8 cellular contexts compared by ENCODE assay signal in genomic region chr17:1491406-1492248, GRCh38. TPM values are rescaled to one million over a fixed set of nuclear protein-coding genes. Genes with fewer than 3 reads are reported as not detected.
DNase-seq lines count a peak whose midpoint lies in the region; ATAC-seq, FAIRE-seq and TF ChIP-seq lines count a peak whose summit lies in the region.

No MANE protein-coding gene starts in this region.

- in situ Hi-C loops in HepG2 (cut with HindIII; ENCODE audit: extremely low pct_ligation_motif_present, low pct_unique_long_range_greater_than_20kb), result no loop called here

- peak overlapping the region; percentile 99 for H3K4me2 ChIP-seq in HepG2 (ENCODE audit: low read depth, low read length)

- POLR2A ChIA-PET in HepG2 (lab: Yijun Ruan, JAX), result interaction anchor here (0.6 to 2.4 kb wide), 7 partner anchors 13 to 138 kb away, joined by 3 to 19 read pairs (median 4); partner anchors contain the start of genes CRK and INPP5K

- WGBS in HepG2 (ENCODE audit: low lambda C conversion rate), result 8% methylated on average over 10 of the region's 99 CpGs
- WGBS in stomach, 5 donors, result 1 to 2% (median 2%) methylated on average over 18 to 97 of the region's 99 CpGs

- no peaks in the 10 kb centered on the region for H4K20me1 ChIP-seq in HepG2 (ENCODE audit: insufficient read depth, low read length)

- TF ChIP-seq POLR2A in HepG2 (IDR thresholded peaks at IDR 0.05; ENCODE audit: insufficient read depth in 1 of 2, low read depth in 2 of 2, low read length in 2 of 2) (no peak), stomach (IDR thresholded peaks at IDR 0.05) (no peak)

- H3K4me1 ChIP-seq in HepG2 (ENCODE audit: insufficient read depth, low read length) (peaks cover 45% of the 10 kb centered on the region), stomach (peaks cover 55 to 88% (median 82%) of the 10 kb centered on the region in 4 donors)

- no peak for TF ChIP-seq RAD21 in HepG2 (CRISPR knock-in tag; IDR thresholded peaks at IDR 0.05)

- H3K27ac ChIP-seq in coronary artery (peak overlapping the region; percentile 92 to 100), HepG2 (ENCODE audit: extremely low read length, insufficient read depth, low read length) (peak overlapping the region; percentile 74), stomach (peak overlapping the region; percentile 90 to 99 (median 98))

- H3K9ac ChIP-seq in HepG2 (ENCODE audit: insufficient read depth, low read depth, low read length), result peak overlapping the region; percentile 84

- TF ChIP-seq CTCF in coronary artery (IDR thresholded peaks at IDR 0.05) (no peak), HepG2 (CRISPR knock-in tag; IDR thresholded peaks at IDR 0.05) (no peak), stomach (IDR thresholded peaks at IDR 0.05) (no peak)

- peak; percentile 36 for ATAC-seq in HG03095 (IDR thresholded peaks at IDR 0.05; ENCODE audit: unreplicated experiment)
- ATAC-seq in HepG2, result peak; percentile 36

- H3K4me3 ChIP-seq in coronary artery, result peak overlapping the region; percentile 96
- H3K4me3 ChIP-seq in HepG2 (replicated peaks in 1 of 3; ENCODE audit: insufficient read depth in 1 of 3, low read depth in 2 of 3, low read length in 3 of 3), result peak overlapping the region; percentile 73 to 92 (median 85); a peak in 5 of 6 replicates
- peak overlapping the region; percentile 69 to 80 (median 71) for H3K4me3 ChIP-seq in stomach

- BruUV-seq in HepG2 (replicated peaks; lab: Mats Ljungman, UMichigan), result no TSS peak

- intact Hi-C loops in HepG2 (cut with micrococcal nuclease; ENCODE audit: unreplicated experiment) (loop anchor here (1.0 kb wide), 1 partner anchor 36 kb away; no protein-coding TSS in a partner anchor), stomach (cut with DNase I; ENCODE audit: low total_unique reads) (no loop called here)

- no peaks in the 10 kb centered on the region for H3K36me3 ChIP-seq in HepG2 (replicated peaks in 1 of 2; ENCODE audit: control insufficient read depth in 1 of 2, insufficient read depth in 2 of 2, low read length in 2 of 2)
- H3K36me3 ChIP-seq in stomach, result peaks cover 11 to 23% (median 22%) of the 10 kb centered on the region in 4 donors

- TF ChIP-seq EP300 in HepG2 (IDR thresholded peaks at IDR 0.05; ENCODE audit: low read depth in 2 of 2, low read length in 2 of 2), result no peak
- no peak for TF ChIP-seq EP300 in HepG2 (CRISPR knock-in tag; IDR thresholded peaks at IDR 0.05; ENCODE audit: borderline replicate concordance)
- TF ChIP-seq EP300 in stomach (IDR thresholded peaks at IDR 0.05), result no peak

- CTCF ChIA-PET in HepG2 (lab: Yijun Ruan, JAX; ENCODE audit: low intra/inter-chr PET ratio, low total read pairs), result no interaction called here

- FAIRE-seq in HepG2 (lab: Jason Lieb, UNC), result no peak
- FAIRE-seq in RCC 7860 (lab: Jason Lieb, UNC), result no peak

- H2AFZ ChIP-seq in HepG2 (ENCODE audit: low read length), result no peak overlapping the region

- peak; percentile 83 for DNase-seq in activated effector memory CD4-positive, alpha-beta T cell treated with anti-CD3 and anti-CD28 coated beads, Interleukin-2, amount 50 U/mL, for 16 hours
- no peak for DNase-seq in activated effector memory CD4-positive, alpha-beta T cell treated with Interleukin-2 at 50 U/mL for 16 hours
- DNase-seq in T-helper 1 cell (peak in 3 of 5 donors; percentile 34 to 57 (median 43)), coronary artery (ENCODE audit: low spot score) (no peak), HepG2 (ENCODE audit: low spot score) (no peak), stomach (peak; percentile 78), RCC 7860 (ENCODE audit: low spot score) (no peak)

- H3K27me3 ChIP-seq in HepG2 (ENCODE audit: control insufficient read depth in 1 of 2, insufficient read depth in 2 of 2, low read length in 2 of 2) (no peaks in the 10 kb centered on the region; a peak in 1 of 5 replicates), stomach (peaks cover 0 to 6% (median 0%) of the 10 kb centered on the region in 3 donors)

- H3K9me3 ChIP-seq in HepG2 (ENCODE audit: low read length) (no peaks in the 10 kb centered on the region), stomach (no peaks in the 10 kb centered on the region)

- H3K79me2 ChIP-seq in HepG2 (ENCODE audit: insufficient read depth, low read length), result peaks cover 13% of the 10 kb centered on the region

RNA-seq across cellular contexts. Expression of gene MYO1C, which starts 0.9 kb away (rescaled TPM):
- 22.7 and 27.9 TPM in 2 replicates for total RNA-seq in HepG2 (2016; rRNA removed; fragmentation: Illumina TruSeq; extraction: Trizol)
- total RNA-seq in HepG2 (2016; cell fraction: cytosol; rRNA removed; fragmentation: Illumina TruSeq; extraction: Trizol; ENCODE audit: low read depth), result 4.3 and 4.7 TPM in 2 replicates
- 22.1 and 22.8 TPM in 2 replicates for total RNA-seq in HepG2 (2016; cell fraction: insoluble cytoplasmic fraction; rRNA removed; fragmentation: Illumina TruSeq; extraction: Trizol)
- total RNA-seq in HepG2 (2016; cell fraction: membrane; rRNA removed; fragmentation: Illumina TruSeq; extraction: Trizol), result 12.6 and 13.8 TPM in 2 replicates
- total RNA-seq in HepG2 (2016; cell fraction: nucleus; rRNA removed; fragmentation: Illumina TruSeq; extraction: Trizol), result 16.9 TPM in 2 replicates
- polyA plus RNA-seq in HepG2 (2011; rRNA removed), result 40.8 and 59.8 TPM in 2 replicates
- polyA plus RNA-seq in HepG2 (2011; cell fraction: cytosol; rRNA removed), result 29.8 and 37.1 TPM in 2 replicates
- polyA plus RNA-seq in HepG2 (2011; cell fraction: nucleus; rRNA removed), result 69.2 and 76.6 TPM in 2 replicates
- polyA plus RNA-seq in HepG2 (2012), result 26.4 and 32.7 TPM in 2 replicates
- polyA plus RNA-seq in HepG2 (2016; cell fraction: cytosol; fragmentation: Illumina TruSeq; extraction: Trizol; ENCODE audit: low read depth), result 3.1 and 3.2 TPM in 2 replicates
- polyA plus RNA-seq in HepG2 (2016; cell fraction: insoluble cytoplasmic fraction; fragmentation: Illumina TruSeq; extraction: Trizol; ENCODE audit: low read depth), result 24.4 and 30.4 TPM in 2 replicates
- 10.0 and 10.4 TPM in 2 replicates for polyA plus RNA-seq in HepG2 (2016; cell fraction: membrane; fragmentation: Illumina TruSeq; extraction: Trizol; ENCODE audit: low read depth)
- 33.4 and 38.4 TPM in 2 replicates for polyA plus RNA-seq in HepG2 (2016; cell fraction: nucleus; fragmentation: Illumina TruSeq; extraction: Trizol; ENCODE audit: insufficient read depth, low read depth)
- polyA minus RNA-seq in HepG2 (2011; rRNA and poly(A)+ RNA removed; ENCODE audit: low replicate concordance), result 118 and 247 TPM in 2 replicates
- polyA minus RNA-seq in HepG2 (2011; cell fraction: cytosol; rRNA and poly(A)+ RNA removed), result 37.2 and 50.5 TPM in 2 replicates
- 49.2 and 53.7 TPM in 2 replicates for polyA minus RNA-seq in HepG2 (2011; cell fraction: nucleus; rRNA and poly(A)+ RNA removed)
- 100 to 1,000 TPM in 3 of 5 donors, 10 to 100 TPM in 2; 74.2 to 158 (median 107) TPM for total RNA-seq in stomach
- 10 to 100 TPM; 45.2 to 61.3 (median 54.4) TPM for polyA plus RNA-seq in stomach

RNA-seq across cellular contexts. Expression of gene INPP5K, which starts 24.8 kb away (rescaled TPM):
- total RNA-seq in HepG2 (2016; rRNA removed; fragmentation: Illumina TruSeq; extraction: Trizol), result 4.3 and 4.8 TPM in 2 replicates
- 1.1 and 1.2 TPM in 2 replicates for total RNA-seq in HepG2 (2016; cell fraction: cytosol; rRNA removed; fragmentation: Illumina TruSeq; extraction: Trizol; ENCODE audit: low read depth)
- 3.0 and 4.9 TPM in 2 replicates for total RNA-seq in HepG2 (2016; cell fraction: insoluble cytoplasmic fraction; rRNA removed; fragmentation: Illumina TruSeq; extraction: Trizol)
- total RNA-seq in HepG2 (2016; cell fraction: membrane; rRNA removed; fragmentation: Illumina TruSeq; extraction: Trizol), result 3.8 TPM in 2 replicates
- total RNA-seq in HepG2 (2016; cell fraction: nucleus; rRNA removed; fragmentation: Illumina TruSeq; extraction: Trizol), result 2.6 and 3.9 TPM in 2 replicates
- 9.3 and 9.6 TPM in 2 replicates for polyA plus RNA-seq in HepG2 (2011; rRNA removed)
- polyA plus RNA-seq in HepG2 (2011; cell fraction: cytosol; rRNA removed), result 7.3 and 11.5 TPM in 2 replicates
- polyA plus RNA-seq in HepG2 (2011; cell fraction: nucleus; rRNA removed), result 14.7 and 18.6 TPM in 2 replicates
- polyA plus RNA-seq in HepG2 (2012), result 4.4 and 6.6 TPM in 2 replicates
- 1.7 and 3.1 TPM in 2 replicates for polyA plus RNA-seq in HepG2 (2016; cell fraction: cytosol; fragmentation: Illumina TruSeq; extraction: Trizol; ENCODE audit: low read depth)
- polyA plus RNA-seq in HepG2 (2016; cell fraction: insoluble cytoplasmic fraction; fragmentation: Illumina TruSeq; extraction: Trizol; ENCODE audit: low read depth), result 3.3 and 4.8 TPM in 2 replicates
- polyA plus RNA-seq in HepG2 (2016; cell fraction: membrane; fragmentation: Illumina TruSeq; extraction: Trizol; ENCODE audit: low read depth), result 3.5 and 4.2 TPM in 2 replicates
- 8.4 and 9.9 TPM in 2 replicates for polyA plus RNA-seq in HepG2 (2016; cell fraction: nucleus; fragmentation: Illumina TruSeq; extraction: Trizol; ENCODE audit: insufficient read depth, low read depth)
- polyA minus RNA-seq in HepG2 (2011; rRNA and poly(A)+ RNA removed; ENCODE audit: low replicate concordance), result 26.2 and 71.2 TPM in 2 replicates
- polyA minus RNA-seq in HepG2 (2011; cell fraction: cytosol; rRNA and poly(A)+ RNA removed), result 6.0 and 7.6 TPM in 2 replicates
- 11.9 and 12.7 TPM in 2 replicates for polyA minus RNA-seq in HepG2 (2011; cell fraction: nucleus; rRNA and poly(A)+ RNA removed)
- 10 to 100 TPM; 38.0 to 97.6 (median 93.4) TPM for total RNA-seq in stomach
- 10 to 100 TPM; 22.9 to 27.1 (median 26.6) TPM for polyA plus RNA-seq in stomach

RNA-seq across cellular contexts. Expression of gene CRK, which starts 35.6 kb away (rescaled TPM):
- total RNA-seq in HepG2 (2016; rRNA removed; fragmentation: Illumina TruSeq; extraction: Trizol) (54.2 and 66.2 TPM in 2 replicates), stomach (10 to 100 TPM; 18.2 to 87.5 (median 53.5) TPM)
- 6.4 and 7.7 TPM in 2 replicates for total RNA-seq in HepG2 (2016; cell fraction: cytosol; rRNA removed; fragmentation: Illumina TruSeq; extraction: Trizol; ENCODE audit: low read depth)
- total RNA-seq in HepG2 (2016; cell fraction: insoluble cytoplasmic fraction; rRNA removed; fragmentation: Illumina TruSeq; extraction: Trizol), result 55.2 and 65.5 TPM in 2 replicates
- 35.0 and 35.8 TPM in 2 replicates for total RNA-seq in HepG2 (2016; cell fraction: membrane; rRNA removed; fragmentation: Illumina TruSeq; extraction: Trizol)
- 21.6 and 23.7 TPM in 2 replicates for total RNA-seq in HepG2 (2016; cell fraction: nucleus; rRNA removed; fragmentation: Illumina TruSeq; extraction: Trizol)
- polyA plus RNA-seq in HepG2 (2011; rRNA removed) (42.3 and 47.4 TPM in 2 replicates), stomach (10 to 100 TPM; 18.0 to 40.5 (median 32.9) TPM)
- 32.4 and 45.6 TPM in 2 replicates for polyA plus RNA-seq in HepG2 (2011; cell fraction: cytosol; rRNA removed)
- 7.9 and 11.0 TPM in 2 replicates for polyA plus RNA-seq in HepG2 (2011; cell fraction: nucleus; rRNA removed)
- polyA plus RNA-seq in HepG2 (2012), result 27.3 and 28.9 TPM in 2 replicates
- 3.5 and 3.6 TPM in 2 replicates for polyA plus RNA-seq in HepG2 (2016; cell fraction: cytosol; fragmentation: Illumina TruSeq; extraction: Trizol; ENCODE audit: low read depth)
- 56.6 and 59.0 TPM in 2 replicates for polyA plus RNA-seq in HepG2 (2016; cell fraction: insoluble cytoplasmic fraction; fragmentation: Illumina TruSeq; extraction: Trizol; ENCODE audit: low read depth)
- 19.4 and 19.8 TPM in 2 replicates for polyA plus RNA-seq in HepG2 (2016; cell fraction: membrane; fragmentation: Illumina TruSeq; extraction: Trizol; ENCODE audit: low read depth)
- 30.2 and 30.5 TPM in 2 replicates for polyA plus RNA-seq in HepG2 (2016; cell fraction: nucleus; fragmentation: Illumina TruSeq; extraction: Trizol; ENCODE audit: insufficient read depth, low read depth)
- polyA minus RNA-seq in HepG2 (2011; rRNA and poly(A)+ RNA removed; ENCODE audit: low replicate concordance), result 31.9 and 49.0 TPM in 2 replicates
- polyA minus RNA-seq in HepG2 (2011; cell fraction: cytosol; rRNA and poly(A)+ RNA removed), result 31.0 and 34.3 TPM in 2 replicates
- 13.8 and 19.4 TPM in 2 replicates for polyA minus RNA-seq in HepG2 (2011; cell fraction: nucleus; rRNA and poly(A)+ RNA removed)

Comparison
In these comparisons a context has a peak if more than half of its experiments do, and no peak if none do; other contexts are left out.
1. DNase-seq: peak in activated effector memory CD4-positive, alpha-beta T cell treated with anti-CD3 and anti-CD28 coated beads, Interleukin-2, amount 50 U/mL, for 16 hours (single experiment), T-helper 1 cell (3 of 5) and stomach (single experiment); none in activated effector memory CD4-positive, alpha-beta T cell treated with Interleukin-2 at 50 U/mL for 16 hours (single experiment), coronary artery (single experiment), HepG2 (single experiment) and RCC 7860 (single experiment).
2. RNA of gene INPP5K, which starts 24.8 kb away (total RNA-seq): 38.0 to 97.6 TPM in stomach; 1.1 to 4.9 TPM in HepG2; every median in the first group is over 4 times any median in the second.
3. Peak in every context shown above with its lines, with median percentiles within 50 percentile points of each other: H3K27ac ChIP-seq and H3K4me3 ChIP-seq.